ENCODE assay signal across 1 cellular context in the genomic region with DNA sequence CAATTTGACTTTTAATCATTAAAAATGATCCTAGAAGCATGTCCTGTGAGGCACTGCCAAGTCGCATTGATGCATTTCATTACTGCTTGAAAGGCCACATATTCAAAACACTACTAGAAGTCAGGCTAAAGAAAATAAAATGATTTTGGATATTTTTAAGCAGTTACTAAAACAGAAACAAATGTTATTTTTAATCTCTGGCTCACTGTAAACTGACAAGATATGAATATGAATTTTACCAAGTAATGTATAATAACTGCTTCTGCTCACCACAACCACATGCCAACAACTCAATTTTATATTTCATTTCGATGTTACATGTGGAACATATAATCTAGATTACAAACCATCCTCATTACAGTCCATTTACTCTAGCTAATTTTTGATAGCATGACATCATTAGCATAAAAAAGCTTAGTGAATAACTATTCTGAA.
TF ChIP-seq lines count a peak whose summit lies in the region.

No MANE protein-coding gene starts in this region.

TF ChIP-seq in GM12878, 131 proteins besides CTCF, POLR2A, EP300 and RAD21 (continued from another document):
- TF ChIP-seq REST (IDR thresholded peaks at IDR 0.05; ENCODE audit: low read depth, low read length) (peak; percentile 15; the same call in 1 of the 2 replicates), EED (IDR thresholded peaks at IDR 0.05; ENCODE audit: low read depth) (peak; percentile 54), HCFC1 (IDR thresholded peaks at IDR 0.05; ENCODE audit: low read length) (no peak), TCF7 (IDR thresholded peaks at IDR 0.05; ENCODE audit: borderline replicate concordance) (peak; percentile 99), IKZF2 (IDR thresholded peaks at IDR 0.05) (0 out of 4 replicates have a peak, but pooled peaks of 1 of the 2 experiments have one; percentile 5), ZNF24 (IDR thresholded peaks at IDR 0.05) (peak; percentile 51; the same call in 1 of the 2 replicates), CBX3 (IDR thresholded peaks at IDR 0.05; ENCODE audit: borderline replicate concordance, low read depth) (no peak), ZBED1 (IDR thresholded peaks at IDR 0.05; ENCODE audit: borderline replicate concordance) (peak; percentile 82; the same call in 1 of the 2 replicates), NFIC (IDR thresholded peaks at IDR 0.05; ENCODE audit: low read depth, low read length) (peak; percentile 99), TCF12 (IDR thresholded peaks at IDR 0.05; ENCODE audit: low read depth, low read length) (no peak), RFX5 (IDR thresholded peaks at IDR 0.05; ENCODE audit: low read depth, low read length) (no peak)
- TF ChIP-seq, protein P1, sequence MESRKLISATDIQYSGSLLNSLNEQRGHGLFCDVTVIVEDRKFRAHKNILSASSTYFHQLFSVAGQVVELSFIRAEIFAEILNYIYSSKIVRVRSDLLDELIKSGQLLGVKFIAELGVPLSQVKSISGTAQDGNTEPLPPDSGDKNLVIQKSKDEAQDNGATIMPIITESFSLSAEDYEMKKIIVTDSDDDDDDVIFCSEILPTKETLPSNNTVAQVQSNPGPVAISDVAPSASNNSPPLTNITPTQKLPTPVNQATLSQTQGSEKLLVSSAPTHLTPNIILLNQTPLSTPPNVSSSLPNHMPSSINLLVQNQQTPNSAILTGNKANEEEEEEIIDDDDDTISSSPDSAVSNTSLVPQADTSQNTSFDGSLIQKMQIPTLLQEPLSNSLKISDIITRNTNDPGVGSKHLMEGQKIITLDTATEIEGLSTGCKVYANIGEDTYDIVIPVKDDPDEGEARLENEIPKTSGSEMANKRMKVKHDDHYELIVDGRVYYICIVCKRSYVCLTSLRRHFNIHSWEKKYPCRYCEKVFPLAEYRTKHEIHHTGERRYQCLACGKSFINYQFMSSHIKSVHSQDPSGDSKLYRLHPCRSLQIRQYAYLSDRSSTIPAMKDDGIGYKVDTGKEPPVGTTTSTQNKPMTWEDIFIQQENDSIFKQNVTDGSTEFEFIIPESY (IDR thresholded peaks at IDR 0.05), result no peak
